Comparison of ENCODE assay signal across 8 cellular contexts in genomic region chr3:4466783-4467521, GRCh38. TPM values are rescaled to one million over a fixed set of nuclear protein-coding genes. Genes with fewer than 3 reads are reported as not detected.
DNase-seq lines count a peak whose midpoint lies in the region; ATAC-seq and TF ChIP-seq lines count a peak whose summit lies in the region.

Gene SUMF1 (minus strand): TSS chr3:4467269. CDS start chr3:4467245, 24 bp downstream.

- TF ChIP-seq POLR2A in GM18951 (IDR thresholded peaks at IDR 0.05; ENCODE audit: extremely low read depth, insufficient read depth, insufficient read length) (peak; percentile 77), lower leg skin (IDR thresholded peaks at IDR 0.05) (no peak)

- peaks cover 5 to 9% of the 10 kb centered on the region in 2 donors for H3K4me1 ChIP-seq in duodenal mucosa (ENCODE audit: control insufficient read depth in 1 of 2, insufficient read depth in 2 of 2, low read length in 2 of 2)

- peak within 1 kb of the TSS; percentile 61 to 83 for H3K9ac ChIP-seq in duodenal mucosa (ENCODE audit: low read depth in 1 of 2, low read length in 2 of 2)

- H3K27me3 Mint-ChIP-seq in activated CD4-positive, alpha-beta memory T cell treated with anti-CD3 and anti-CD28 coated beads, Interleukin-2, amount 10 ng/mL, durations not matched to agents 7 days and 5 days, result peaks cover 1% of the 10 kb centered on the region

- DNase-seq in Ammon's horn (ENCODE audit: low spot score) (peak; percentile 89), NCI-H524 treated with DMSO at 0.1 percent for 48 hours (lab: John Stamatoyannopoulos, UW) (peak; percentile 5), lower leg skin (ENCODE audit: low spot score in 2 of 2) (peak; percentile 73 to 94)
- DNase-seq in activated CD4-positive, alpha-beta memory T cell treated with anti-CD3 and anti-CD28 coated beads, Interleukin-2, amount 10 ng/mL, durations not matched to agents 7 days and 5 days, result peak; percentile 82
- peak; percentile 79 for DNase-seq in stimulated activated CD4-positive, alpha-beta T cell treated with anti-CD3 and anti-CD28 coated beads, Interleukin-4, amount 100 ng/mL, for 24 hours

- no peaks in the 10 kb centered on the region for H3K9me3 ChIP-seq in duodenal mucosa (ENCODE audit: control insufficient read depth in 1 of 2, low read length in 2 of 2)

- no peaks in the 10 kb centered on the region for H3K9me3 Mint-ChIP-seq in activated CD4-positive, alpha-beta memory T cell treated with anti-CD3 and anti-CD28 coated beads, Interleukin-2, amount 10 ng/mL, durations not matched to agents 7 days and 5 days

- H3K4me3 Mint-ChIP-seq in activated CD4-positive, alpha-beta memory T cell treated with anti-CD3 and anti-CD28 coated beads, Interleukin-2, amount 10 ng/mL, durations not matched to agents 7 days and 5 days, result peak within 1 kb of the TSS; percentile 88

- 1 to 2% methylated on average over 33 to 40 of the region's 47 CpGs for WGBS in lower leg skin, 2 donors

- H3K4me1 Mint-ChIP-seq in activated CD4-positive, alpha-beta memory T cell treated with anti-CD3 and anti-CD28 coated beads, Interleukin-2, amount 10 ng/mL, durations not matched to agents 7 days and 5 days, result peaks cover 22% of the 10 kb centered on the region

- intact Hi-C loops in lower leg skin (cut with DNase I; ENCODE audit: low total_unique reads), result no loop called here

- H3K36me3 Mint-ChIP-seq in activated CD4-positive, alpha-beta memory T cell treated with anti-CD3 and anti-CD28 coated beads, Interleukin-2, amount 10 ng/mL, durations not matched to agents 7 days and 5 days (ENCODE audit: low read depth), result no peaks in the 10 kb centered on the region

- peak within 1 kb of the TSS; percentile 86 for H3K27ac Mint-ChIP-seq in activated CD4-positive, alpha-beta memory T cell treated with anti-CD3 and anti-CD28 coated beads, Interleukin-2, amount 10 ng/mL, durations not matched to agents 7 days and 5 days

- H3K4me3 ChIP-seq in duodenal mucosa (ENCODE audit: low read depth in 1 of 2, low read length in 2 of 2) (peak within 1 kb of the TSS; percentile 86 to 98), lower leg skin (ENCODE audit: low read depth, poor library complexity, severe bottlenecking) (peak within 1 kb of the TSS; percentile 99)

- H3K36me3 ChIP-seq in duodenal mucosa (ENCODE audit: control insufficient read depth in 1 of 2, insufficient read depth in 2 of 2, low read length in 2 of 2), result no peaks in the 10 kb centered on the region

- POLR2A ChIA-PET in activated CD4-positive, alpha-beta memory T cell treated with anti-CD3 and anti-CD28 coated beads, Interleukin-2, amount 10 ng/mL, durations not matched to agents 7 days and 5 days (lab: Charles Lee), result interaction anchor here (0.6 to 2.2 kb wide), 16 partner anchors 9 to 731 kb away, joined by 3 to 60 read pairs (median 4); partner anchors contain the start of gene ITPR1

- peak; percentile 99 for ATAC-seq in HG03175 (IDR thresholded peaks at IDR 0.05; ENCODE audit: unreplicated experiment)

- CTCF ChIA-PET in activated CD4-positive, alpha-beta memory T cell treated with anti-CD3 and anti-CD28 coated beads, Interleukin-2, amount 10 ng/mL, durations not matched to agents 7 days and 5 days (lab: Charles Lee), result interaction anchor here (1.0 to 1.6 kb wide), 4 partner anchors 26 to 167 kb away, joined by 3 to 9 read pairs (median 6); partner anchors contain the start of gene ITPR1

- H3K27me3 ChIP-seq in duodenal mucosa (ENCODE audit: control insufficient read depth in 1 of 2, insufficient read depth in 2 of 2, low read length in 2 of 2), result no peaks in the 10 kb centered on the region

- peak within 1 kb of the TSS; percentile 87 for H3K27ac ChIP-seq in duodenal mucosa (ENCODE audit: low read depth, low read length)

- TF ChIP-seq CTCF in lower leg skin (IDR thresholded peaks at IDR 0.05), result no peak

- in situ Hi-C loops in GM18951 (cut with MboI; ENCODE audit: low sequenced_read_pairs, unreplicated experiment), result no loop called here

RNA-seq across cellular contexts. Expression of gene SUMF1, which starts in this region (rescaled TPM):
- total RNA-seq in activated CD4-positive, alpha-beta memory T cell treated with anti-CD3 and anti-CD28 coated beads, Interleukin-2, amount 10 ng/mL, durations not matched to agents 7 days and 5 days, result 1 to 10 TPM; 7.1 to 7.3 TPM
- 10 to 100 TPM; 35.2 to 63.8 (median 59.6) TPM for total RNA-seq in lower leg skin

Comparison
In these comparisons a context has a peak if more than half of its experiments do, and no peak if none do; other contexts are left out.
1. Peak in every context shown above with its lines: DNase-seq, ATAC-seq, H3K4me3 ChIP-seq and H3K27ac ChIP-seq.
2. RNA of gene SUMF1 (total RNA-seq): 35.2 to 63.8 TPM in lower leg skin; 7.1 to 7.3 TPM in activated CD4-positive, alpha-beta memory T cell treated with anti-CD3 and anti-CD28 coated beads, Interleukin-2, amount 10 ng/mL, durations not matched to agents 7 days and 5 days; every median in the first group is over 4 times any median in the second.
3. DNase-seq: peak in every context shown above with its lines; median percentile 89 in Ammon's horn; 84 in lower leg skin; 82 in activated CD4-positive, alpha-beta memory T cell treated with anti-CD3 and anti-CD28 coated beads, Interleukin-2, amount 10 ng/mL, durations not matched to agents 7 days and 5 days; 79 in stimulated activated CD4-positive, alpha-beta T cell treated with anti-CD3 and anti-CD28 coated beads, Interleukin-4, amount 100 ng/mL, for 24 hours; 5 in NCI-H524 treated with DMSO at 0.1 percent for 48 hours.